ENCODE assay signal across 14 cellular contexts in genomic region chr6:128124713-128125112, GRCh38.
DNase-seq lines count a peak whose midpoint lies in the region; ATAC-seq and TF ChIP-seq lines count a peak whose summit lies in the region.
"Had no signal": no experiment of that assay in that cellular context is flagged by ENCODE, and none has a peak within 500 bp of the region (broad histone marks: within the 10 kb centered on the region; RNA-seq: fewer than 3 reads in every experiment).

No MANE protein-coding gene starts in this region.

- H3K4me3 ChIP-seq in fibroblast of the aortic adventitia (ENCODE audit: low read depth, low read length) = no peak overlapping the region

- no peak for TF ChIP-seq CTCF in fibroblast of the aortic adventitia (IDR thresholded peaks at IDR 0.05; ENCODE audit: insufficient read depth, low read length)

- peaks cover 7% of the 10 kb centered on the region for H3K4me1 Mint-ChIP-seq in activated naive CD8-positive, alpha-beta T cell (ENCODE audit: low read depth)
- H3K4me1 Mint-ChIP-seq in activated naive CD8-positive, alpha-beta T cell treated with anti-CD3 and anti-CD28 coated beads for 36 hours = peaks cover 5% of the 10 kb centered on the region
- H3K4me1 Mint-ChIP-seq: immature natural killer cell had no signal

- DNase-seq in activated naive CD8-positive, alpha-beta T cell treated with anti-CD3 and anti-CD28 coated beads for 36 hours = no peak
- DNase-seq in SK-MEL-5 (ENCODE audit: low read depth, low spot score) = peak; percentile 5
- DNase-seq in fibroblast of the aortic adventitia (ENCODE audit: low read depth) = peak; percentile 22
- DNase-seq in stimulated activated naive CD8-positive, alpha-beta T cell treated with anti-CD3 and anti-CD28 coated beads, Interleukin-15, Interleukin-2, amounts not matched to agents 100 U/mL and 50 U/mL, for 24 hours = peak; percentile 9
- no peak for DNase-seq in SW480 (ENCODE audit: low spot score)
- no peak for DNase-seq in nucleus accumbens (lab: John Stamatoyannopoulos, UW)
- no peak for DNase-seq in NCI-H128 (lab: John Stamatoyannopoulos, UW; ENCODE audit: unreplicated experiment)
- DNase-seq: activated CD4-positive, alpha-beta T cell treated with anti-CD3 and anti-CD28 coated beads, Interleukin-2, amount 50 U/mL, for 1 hour; activated gamma-delta T cell; immature natural killer cell; NCI-H1694 treated with DMSO at 0.1 percent for 48 hours; stimulated activated CD4-positive, alpha-beta T cell treated with anti-CD3 and anti-CD28 coated beads, Interleukin-4, amount 100 ng/mL, for 4 hours had no signal

- peaks cover 8% of the 10 kb centered on the region for H3K9me3 Mint-ChIP-seq in activated naive CD8-positive, alpha-beta T cell (ENCODE audit: low read depth)
- peaks cover 3% of the 10 kb centered on the region for H3K9me3 Mint-ChIP-seq in activated naive CD8-positive, alpha-beta T cell treated with anti-CD3 and anti-CD28 coated beads for 36 hours
- H3K9me3 Mint-ChIP-seq: stimulated activated naive CD8-positive, alpha-beta T cell treated with anti-CD3 and anti-CD28 coated beads, Interleukin-15, Interleukin-2, amounts not matched to agents 100 ng/mL and 50 ng/mL, for 24 hours had no signal

- H3K4me3 Mint-ChIP-seq in activated naive CD8-positive, alpha-beta T cell = no peak overlapping the region
- no peak overlapping the region for H3K4me3 Mint-ChIP-seq in activated naive CD8-positive, alpha-beta T cell treated with anti-CD3 and anti-CD28 coated beads for 36 hours
- H3K4me3 Mint-ChIP-seq: immature natural killer cell; stimulated activated naive CD8-positive, alpha-beta T cell treated with anti-CD3 and anti-CD28 coated beads, Interleukin-15, Interleukin-2, amounts not matched to agents 100 ng/mL and 50 ng/mL, for 24 hours had no signal

- ATAC-seq in stimulated activated naive CD8-positive, alpha-beta T cell treated with anti-CD3 and anti-CD28 coated beads, Interleukin-15, Interleukin-2, amounts not matched to agents 100 U/mL and 50 U/mL, for 24 hours = peak; percentile 88

- H3K27me3 Mint-ChIP-seq in activated naive CD8-positive, alpha-beta T cell = no peaks in the 10 kb centered on the region
- no peaks in the 10 kb centered on the region for H3K27me3 Mint-ChIP-seq in activated naive CD8-positive, alpha-beta T cell treated with anti-CD3 and anti-CD28 coated beads for 36 hours
- H3K27me3 Mint-ChIP-seq: stimulated activated naive CD8-positive, alpha-beta T cell treated with anti-CD3 and anti-CD28 coated beads, Interleukin-15, Interleukin-2, amounts not matched to agents 100 ng/mL and 50 ng/mL, for 24 hours had no signal

- H3K27ac Mint-ChIP-seq in activated naive CD8-positive, alpha-beta T cell = peak overlapping the region; percentile 28
- no peak overlapping the region for H3K27ac Mint-ChIP-seq in activated naive CD8-positive, alpha-beta T cell treated with anti-CD3 and anti-CD28 coated beads for 36 hours
- H3K27ac Mint-ChIP-seq: immature natural killer cell; stimulated activated naive CD8-positive, alpha-beta T cell treated with anti-CD3 and anti-CD28 coated beads, Interleukin-15, Interleukin-2, amounts not matched to agents 100 ng/mL and 50 ng/mL, for 24 hours had no signal

- in situ Hi-C loops in SK-MEL-5 (cut with HindIII; ENCODE audit: low pct_unique_long_range_greater_than_20kb, low sequenced_read_pairs) = no loop called here

- H3K36me3 Mint-ChIP-seq in activated naive CD8-positive, alpha-beta T cell = peaks cover 23% of the 10 kb centered on the region
- H3K36me3 Mint-ChIP-seq in activated naive CD8-positive, alpha-beta T cell treated with anti-CD3 and anti-CD28 coated beads for 36 hours = peaks cover 8% of the 10 kb centered on the region
- H3K36me3 Mint-ChIP-seq: immature natural killer cell had no signal

Comparison
In these comparisons a context has a peak if more than half of its experiments do, and no peak if none do; other contexts are left out.
1. DNase-seq: peak in SK-MEL-5 (single experiment), fibroblast of the aortic adventitia (single experiment) and stimulated activated naive CD8-positive, alpha-beta T cell treated with anti-CD3 and anti-CD28 coated beads, Interleukin-15, Interleukin-2, amounts not matched to agents 100 U/mL and 50 U/mL, for 24 hours (single experiment); none in activated naive CD8-positive, alpha-beta T cell treated with anti-CD3 and anti-CD28 coated beads for 36 hours (single experiment), SW480 (single experiment), nucleus accumbens (0 of 56) and NCI-H128 (single experiment).